12 cellular contexts compared by ENCODE assay signal in the genomic region with DNA sequence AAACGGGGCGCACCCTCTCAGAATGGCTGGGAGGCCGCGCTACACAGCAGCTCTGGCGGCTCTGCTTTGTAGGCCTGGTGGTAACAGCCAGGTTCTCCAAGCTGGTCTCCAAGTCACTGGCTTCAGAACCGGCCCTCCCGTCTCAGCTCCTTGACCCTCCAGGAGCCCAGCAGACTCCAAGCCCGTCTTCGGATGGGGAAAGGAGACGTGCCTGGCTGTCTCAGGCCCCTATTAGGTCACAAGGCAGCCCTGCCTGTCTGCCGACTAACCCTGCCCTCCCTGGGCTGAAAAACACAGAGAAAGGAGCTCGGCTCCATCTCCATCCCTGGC. TPM values are rescaled to one million over a fixed set of nuclear protein-coding genes. Genes with fewer than 3 reads are reported as not detected.
A peak's percentile ranks its signal among the peaks of the same experiment; 100 is the strongest.
DNase-seq lines count a peak whose midpoint lies in the region; ATAC-seq and TF ChIP-seq lines count a peak whose summit lies in the region.
"Had no signal": no experiment of that assay in that cellular context is flagged by ENCODE, and none has a peak within 500 bp of the region (broad histone marks: within the 10 kb centered on the region; RNA-seq: fewer than 3 reads in every experiment).

No MANE protein-coding gene starts in this region.

- no peak overlapping the region for H3K27ac ChIP-seq in Peyer's patch

- peaks cover 0 to 18% (median 11%) of the 10 kb centered on the region in 4 donors for H3K4me1 ChIP-seq in Peyer's patch

- intact Hi-C loops in activated T-helper 1 cell treated with anti-CD3 and anti-CD28 coated beads, Interleukin-12 subunit alpha, Interleukin-12 subunit beta, Interleukin-2, Interleukin-4 antibody, amounts not matched to agents 30 ng/mL and 10 ng/mL and 1 ng/mL, durations not matched to agents 14 hours and 24 hours and 36 hours (cut with micrococcal nuclease), result loop anchor here (5.0 kb wide), 1 partner anchor 58 kb away; no protein-coding TSS in a partner anchor

- DNase-seq in activated T-cell treated with anti-CD3 and anti-CD28 coated beads, Interleukin-2, amount 50 U/mL, for 4 hours, result no peak
- DNase-seq in activated T-cell treated with anti-CD3 and anti-CD28 coated beads for 4 hours (no peak), fibroblast of the aortic adventitia (ENCODE audit: low read depth) (no peak), Peyer's patch (no peak), MV-4-11 (lab: John Stamatoyannopoulos, UW) (no peak)
- no peak for DNase-seq in activated T-helper 1 cell treated with anti-CD3 and anti-CD28 coated beads, Interleukin-12 subunit alpha, Interleukin-12 subunit beta, Interleukin-2, Interleukin-4 antibody, amounts not matched to agents 30 ng/mL and 10 ng/mL and 1 ng/mL, durations not matched to agents 14 hours and 24 hours and 36 hours (ENCODE audit: low spot score)
- DNase-seq in stimulated activated naive B cell treated with anti-CD40 and anti-IgM and Interleukin-4, amounts not matched to agents 10 μg/mL and 1 μg/mL and 100 μg/mL, for 72 hours, result no peak
- DNase-seq: activated effector memory CD4-positive, alpha-beta T cell treated with anti-CD3 and anti-CD28 coated beads, Interleukin-2, amount 50 U/mL, for 16 hours; GF-D8; H7 had no signal

- H3K36me3 Mint-ChIP-seq in activated T-cell treated with anti-CD3 and anti-CD28 coated beads, Interleukin-2, amount 50 U/mL, for 4 hours (ENCODE audit: insufficient read depth), result peaks cover 17% of the 10 kb centered on the region
- peaks cover 12% of the 10 kb centered on the region for H3K36me3 Mint-ChIP-seq in activated T-helper 1 cell treated with anti-CD3 and anti-CD28 coated beads, Interleukin-12 subunit alpha, Interleukin-12 subunit beta, Interleukin-2, Interleukin-4 antibody, amounts not matched to agents 30 ng/mL and 10 ng/mL and 1 ng/mL, durations not matched to agents 14 hours and 24 hours and 36 hours (ENCODE audit: low read depth)
- peaks cover 15 to 25% of the 10 kb centered on the region in 2 donors for H3K36me3 Mint-ChIP-seq in stimulated activated naive B cell treated with anti-CD40 and anti-IgM and Interleukin-4, amounts not matched to agents 10 μg/mL and 1 μg/mL and 100 μg/mL, for 72 hours

- H3K4me1 Mint-ChIP-seq in activated T-cell treated with anti-CD3 and anti-CD28 coated beads, Interleukin-2, amount 50 U/mL, for 4 hours (ENCODE audit: low read depth), result peaks cover 20% of the 10 kb centered on the region
- H3K4me1 Mint-ChIP-seq in activated T-helper 1 cell treated with anti-CD3 and anti-CD28 coated beads, Interleukin-12 subunit alpha, Interleukin-12 subunit beta, Interleukin-2, Interleukin-4 antibody, amounts not matched to agents 30 ng/mL and 10 ng/mL and 1 ng/mL, durations not matched to agents 14 hours and 24 hours and 36 hours (ENCODE audit: low read depth), result peaks cover 10% of the 10 kb centered on the region
- H3K4me1 Mint-ChIP-seq in stimulated activated naive B cell treated with anti-CD40 and anti-IgM and Interleukin-4, amounts not matched to agents 10 μg/mL and 1 μg/mL and 100 μg/mL, for 72 hours, result peaks cover 20 to 46% of the 10 kb centered on the region in 2 donors

- no peaks in the 10 kb centered on the region for H3K27me3 ChIP-seq in Peyer's patch

- no peak overlapping the region for H3K27ac Mint-ChIP-seq in activated T-helper 1 cell treated with anti-CD3 and anti-CD28 coated beads, Interleukin-12 subunit alpha, Interleukin-12 subunit beta, Interleukin-2, Interleukin-4 antibody, amounts not matched to agents 30 ng/mL and 10 ng/mL and 1 ng/mL, durations not matched to agents 14 hours and 24 hours and 36 hours
- no peak overlapping the region for H3K27ac Mint-ChIP-seq in stimulated activated naive B cell treated with anti-CD40 and anti-IgM and Interleukin-4, amounts not matched to agents 10 μg/mL and 1 μg/mL and 100 μg/mL, for 72 hours

- no peaks in the 10 kb centered on the region for H3K9me3 ChIP-seq in Peyer's patch

- peak overlapping the region; percentile 88 for H3K4me3 ChIP-seq in fibroblast of the aortic adventitia (ENCODE audit: low read depth, low read length)
- H3K4me3 ChIP-seq in Peyer's patch, result no peak overlapping the region

- H3K4me3 Mint-ChIP-seq in activated T-cell treated with anti-CD3 and anti-CD28 coated beads, Interleukin-2, amount 50 U/mL, for 4 hours, result peak overlapping the region; percentile 81
- H3K4me3 Mint-ChIP-seq in activated T-helper 1 cell treated with anti-CD3 and anti-CD28 coated beads, Interleukin-12 subunit alpha, Interleukin-12 subunit beta, Interleukin-2, Interleukin-4 antibody, amounts not matched to agents 30 ng/mL and 10 ng/mL and 1 ng/mL, durations not matched to agents 14 hours and 24 hours and 36 hours, result peak overlapping the region; percentile 87
- H3K4me3 Mint-ChIP-seq in stimulated activated naive B cell treated with anti-CD40 and anti-IgM and Interleukin-4, amounts not matched to agents 10 μg/mL and 1 μg/mL and 100 μg/mL, for 72 hours, result peak overlapping the region; percentile 82 to 93

- no peak for ATAC-seq in activated T-cell treated with anti-CD3 and anti-CD28 coated beads, Interleukin-2, amount 50 U/mL, for 4 hours
- no peak for ATAC-seq in stimulated activated naive B cell treated with anti-CD40 and anti-IgM and Interleukin-4, amounts not matched to agents 10 μg/mL and 1 μg/mL and 100 μg/mL, for 72 hours (replicated peaks)
- no peak for ATAC-seq in GM21737 (IDR thresholded peaks at IDR 0.05; ENCODE audit: unreplicated experiment)

- H3K27me3 Mint-ChIP-seq in activated T-cell treated with anti-CD3 and anti-CD28 coated beads, Interleukin-2, amount 50 U/mL, for 4 hours (ENCODE audit: low read depth), result no peaks in the 10 kb centered on the region
- no peaks in the 10 kb centered on the region for H3K27me3 Mint-ChIP-seq in activated T-helper 1 cell treated with anti-CD3 and anti-CD28 coated beads, Interleukin-12 subunit alpha, Interleukin-12 subunit beta, Interleukin-2, Interleukin-4 antibody, amounts not matched to agents 30 ng/mL and 10 ng/mL and 1 ng/mL, durations not matched to agents 14 hours and 24 hours and 36 hours (ENCODE audit: insufficient read depth)
- no peaks in the 10 kb centered on the region for H3K27me3 Mint-ChIP-seq in stimulated activated naive B cell treated with anti-CD40 and anti-IgM and Interleukin-4, amounts not matched to agents 10 μg/mL and 1 μg/mL and 100 μg/mL, for 72 hours

- no peaks in the 10 kb centered on the region for H3K9me3 Mint-ChIP-seq in activated T-cell treated with anti-CD3 and anti-CD28 coated beads, Interleukin-2, amount 50 U/mL, for 4 hours
- no peaks in the 10 kb centered on the region for H3K9me3 Mint-ChIP-seq in activated T-helper 1 cell treated with anti-CD3 and anti-CD28 coated beads, Interleukin-12 subunit alpha, Interleukin-12 subunit beta, Interleukin-2, Interleukin-4 antibody, amounts not matched to agents 30 ng/mL and 10 ng/mL and 1 ng/mL, durations not matched to agents 14 hours and 24 hours and 36 hours
- H3K9me3 Mint-ChIP-seq in stimulated activated naive B cell treated with anti-CD40 and anti-IgM and Interleukin-4, amounts not matched to agents 10 μg/mL and 1 μg/mL and 100 μg/mL, for 72 hours, result no peaks in the 10 kb centered on the region

- TF ChIP-seq CTCF in fibroblast of the aortic adventitia (IDR thresholded peaks at IDR 0.05; ENCODE audit: insufficient read depth, low read length) (no peak), Peyer's patch (IDR thresholded peaks at IDR 0.05) (no peak)

- TF ChIP-seq POLR2A in Peyer's patch (IDR thresholded peaks at IDR 0.05), result no peak

- H3K36me3 ChIP-seq in Peyer's patch, result peaks cover 0 to 49% (median 0%) of the 10 kb centered on the region in 3 donors

RNA-seq across cellular contexts. Expression of a gene that starts 2.2 kb away (rescaled TPM):
- total RNA-seq in activated T-cell treated with anti-CD3 and anti-CD28 coated beads, Interleukin-2, amount 50 U/mL, for 4 hours, result 10 to 100 TPM; 32.1 to 35.3 (median 35.1) TPM
- total RNA-seq in activated T-helper 1 cell treated with anti-CD3 and anti-CD28 coated beads, Interleukin-12 subunit alpha, Interleukin-12 subunit beta, Interleukin-2, Interleukin-4 antibody, amounts not matched to agents 30 ng/mL and 10 ng/mL and 1 ng/mL, durations not matched to agents 14 hours and 24 hours and 36 hours, result 24.0 TPM in 2 replicates
- total RNA-seq in fibroblast of the aortic adventitia (ENCODE audit: low replicate concordance), result 7.0 and 14.0 TPM in 2 replicates
- total RNA-seq in Peyer's patch, result 10 to 100 TPM; 19.8 to 26.8 (median 23.0) TPM

RNA-seq across cellular contexts. Expression of a gene that starts 13.8 kb away (rescaled TPM):
- 100 to 1,000 TPM in 1 of 3 donors, 10 to 100 TPM in 2; 93.4 to 111 (median 96.6) TPM for total RNA-seq in activated T-cell treated with anti-CD3 and anti-CD28 coated beads, Interleukin-2, amount 50 U/mL, for 4 hours
- total RNA-seq in activated T-helper 1 cell treated with anti-CD3 and anti-CD28 coated beads, Interleukin-12 subunit alpha, Interleukin-12 subunit beta, Interleukin-2, Interleukin-4 antibody, amounts not matched to agents 30 ng/mL and 10 ng/mL and 1 ng/mL, durations not matched to agents 14 hours and 24 hours and 36 hours, result 67.1 and 67.3 TPM in 2 replicates
- total RNA-seq in fibroblast of the aortic adventitia (ENCODE audit: low replicate concordance) (9.0 and 27.6 TPM in 2 replicates), Peyer's patch (10 to 100 TPM; 11.9 to 35.5 (median 26.6) TPM)

RNA-seq across cellular contexts. Expression of a gene that starts 18.8 kb away (rescaled TPM):
- not detected for total RNA-seq in activated T-cell treated with anti-CD3 and anti-CD28 coated beads, Interleukin-2, amount 50 U/mL, for 4 hours
- total RNA-seq in activated T-helper 1 cell treated with anti-CD3 and anti-CD28 coated beads, Interleukin-12 subunit alpha, Interleukin-12 subunit beta, Interleukin-2, Interleukin-4 antibody, amounts not matched to agents 30 ng/mL and 10 ng/mL and 1 ng/mL, durations not matched to agents 14 hours and 24 hours and 36 hours, result not detected in 2 replicates
- total RNA-seq in fibroblast of the aortic adventitia (ENCODE audit: low replicate concordance) (0.98 TPM in 1 of 2 replicates, not detected in the other), Peyer's patch (not detected)
- total RNA-seq: H7, OCI-LY7 had no signal

RNA-seq across cellular contexts. Expression of a gene that starts 25.7 kb away (rescaled TPM):
- 1 to 10 TPM in 1 of 3 donors, under 1 TPM in 2; 0.50 to 1.3 (median 0.57) TPM for total RNA-seq in activated T-cell treated with anti-CD3 and anti-CD28 coated beads, Interleukin-2, amount 50 U/mL, for 4 hours
- 6.2 and 7.8 TPM in 2 replicates for total RNA-seq in activated T-helper 1 cell treated with anti-CD3 and anti-CD28 coated beads, Interleukin-12 subunit alpha, Interleukin-12 subunit beta, Interleukin-2, Interleukin-4 antibody, amounts not matched to agents 30 ng/mL and 10 ng/mL and 1 ng/mL, durations not matched to agents 14 hours and 24 hours and 36 hours
- 3.5 and 36.1 TPM in 2 replicates for total RNA-seq in fibroblast of the aortic adventitia (ENCODE audit: low replicate concordance)
- 1 to 10 TPM in 1 of 4 donors, not detected in 3; 5.0 TPM for total RNA-seq in Peyer's patch
- total RNA-seq: OCI-LY7 had no signal
